In the genomic region with DNA sequence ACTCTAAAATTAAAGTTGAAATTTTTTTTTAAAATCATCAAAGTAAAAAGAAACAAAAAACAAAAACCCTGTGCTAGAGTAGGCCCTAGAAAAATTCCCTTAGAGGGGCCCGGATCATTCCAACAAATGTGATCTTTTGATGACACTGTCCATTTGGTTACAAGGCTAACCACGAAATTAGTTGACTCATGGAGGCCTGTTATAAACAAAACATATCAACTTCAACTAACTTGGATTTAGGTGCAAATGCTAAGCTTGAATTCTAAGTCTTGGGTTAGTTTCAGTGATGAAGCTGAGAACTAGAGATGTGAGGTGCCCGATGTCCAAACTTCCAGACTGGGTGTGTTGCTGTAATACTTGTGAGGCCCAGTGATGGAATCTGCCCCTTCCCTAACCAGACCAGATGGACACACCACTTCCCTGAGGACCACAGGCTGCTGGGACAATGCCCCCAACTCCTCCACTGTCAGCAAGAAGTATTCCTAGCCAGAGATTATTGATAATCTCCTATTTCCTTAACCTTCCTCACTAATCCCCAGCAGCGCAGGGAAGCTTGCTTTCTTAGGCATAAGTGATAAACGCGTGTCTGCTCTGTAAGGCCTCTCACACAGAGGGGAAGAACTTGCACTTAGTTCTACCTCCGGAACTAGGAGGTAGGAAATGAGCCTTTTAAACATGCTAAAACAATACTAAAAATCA, we compare ENCODE assay signal across 14 cellular contexts.
"Had no signal": no experiment of that assay in that cellular context is flagged by ENCODE, and none has a peak within 500 bp of the region (broad histone marks: within the 10 kb centered on the region; RNA-seq: fewer than 3 reads in every experiment).

No MANE protein-coding gene starts in this region.

- H3K36me3 Mint-ChIP-seq: naive thymus-derived CD4-positive, alpha-beta T cell had no signal

- H3K4me3 Mint-ChIP-seq: activated T-helper 17 cell treated with anti-CD3 and anti-CD28 coated beads, Interleukin-2, amount 50 U/mL, for 72 hours; dendritic cell treated with granulocyte-macrophage colony-stimulating factor and Interleukin-4, amounts not matched to agents 40 ng/mL and 50 ng/mL, for 4 days; naive thymus-derived CD4-positive, alpha-beta T cell; stimulated activated memory B cell treated with anti-CD40 and anti-IgM and Interleukin-4, amounts not matched to agents 10 μg/mL and 1 μg/mL and 100 μg/mL, for 72 hours had no signal

- ATAC-seq: activated T-helper 17 cell treated with anti-CD3 and anti-CD28 coated beads, Interleukin-2, amount 50 U/mL, for 72 hours; left colon; mucosa of descending colon; naive thymus-derived CD4-positive, alpha-beta T cell; stimulated activated memory B cell treated with anti-CD40 and anti-IgM and Interleukin-4, amounts not matched to agents 10 μg/mL and 1 μg/mL and 100 μg/mL, for 72 hours had no signal

- DNase-seq: activated CD4-positive, alpha-beta T cell treated with anti-CD3 and anti-CD28 coated beads, Interleukin-2, amount 50 U/mL, for 4 hours; activated CD4-positive, CD25-positive, alpha-beta regulatory T cell treated with anti-CD3 and anti-CD28 coated beads, Interleukin-2, amount 50 U/mL, for 72 hours; activated naive CD4-positive, alpha-beta T cell treated with Interleukin-2 at 50 U/mL for 16 hours; effector memory CD4-positive, alpha-beta T cell; left colon; mucosa of descending colon; naive thymus-derived CD4-positive, alpha-beta T cell; ovary; retina; stimulated activated CD4-positive, alpha-beta T cell treated with anti-CD3 and anti-CD28 coated beads, Interleukin-2, amount 100 ng/mL, for 48 hours; uterus had no signal

- H3K4me1 Mint-ChIP-seq: activated T-helper 17 cell treated with anti-CD3 and anti-CD28 coated beads, Interleukin-2, amount 50 U/mL, for 72 hours; naive thymus-derived CD4-positive, alpha-beta T cell; stimulated activated memory B cell treated with anti-CD40 and anti-IgM and Interleukin-4, amounts not matched to agents 10 μg/mL and 1 μg/mL and 100 μg/mL, for 72 hours had no signal

- H3K27me3 Mint-ChIP-seq: dendritic cell treated with granulocyte-macrophage colony-stimulating factor and Interleukin-4, amounts not matched to agents 40 ng/mL and 50 ng/mL, for 4 days; stimulated activated memory B cell treated with anti-CD40 and anti-IgM and Interleukin-4, amounts not matched to agents 10 μg/mL and 1 μg/mL and 100 μg/mL, for 72 hours had no signal

- H3K27ac Mint-ChIP-seq: activated T-helper 17 cell treated with anti-CD3 and anti-CD28 coated beads, Interleukin-2, amount 50 U/mL, for 72 hours; dendritic cell treated with granulocyte-macrophage colony-stimulating factor and Interleukin-4, amounts not matched to agents 40 ng/mL and 50 ng/mL, for 4 days; naive thymus-derived CD4-positive, alpha-beta T cell; stimulated activated memory B cell treated with anti-CD40 and anti-IgM and Interleukin-4, amounts not matched to agents 10 μg/mL and 1 μg/mL and 100 μg/mL, for 72 hours had no signal
